ENCODE assay signal across 9 cellular contexts in genomic region chr6:31888281-31889258, GRCh38. TPM values are rescaled to one million over a fixed set of nuclear protein-coding genes. Genes with fewer than 3 reads are reported as not detected.
DNase-seq lines count a peak whose midpoint lies in the region; ATAC-seq, FAIRE-seq and TF ChIP-seq lines count a peak whose summit lies in the region.
"Had no signal": no experiment of that assay in that cellular context is flagged by ENCODE, and none has a peak within 500 bp of the region (broad histone marks: within the 10 kb centered on the region; RNA-seq: fewer than 3 reads in every experiment).

No MANE protein-coding gene starts in this region.

- H3K4me3 ChIP-seq in breast epithelium, result no peak overlapping the region

- ATAC-seq in T-helper 17 cell, result peak; percentile 48

- FAIRE-seq in GM12892 (lab: Jason Lieb, UNC) (no peak), urothelium cell line (lab: Jason Lieb, UNC) (no peak)

- H3K36me3 ChIP-seq in breast epithelium, result peaks cover 19% of the 10 kb centered on the region

- no peaks in the 10 kb centered on the region for H3K27me3 ChIP-seq in breast epithelium

- H3K27me3 Mint-ChIP-seq in T-helper 17 cell, result no peaks in the 10 kb centered on the region
- H3K27me3 Mint-ChIP-seq in mesothelial cell of epicardium (ENCODE audit: low read depth), result no peaks in the 10 kb centered on the region

- peak overlapping the region in 1 of 2 donors; percentile 19 for H3K27ac ChIP-seq in breast epithelium

- DNase-seq in GM12892 (ENCODE audit: insufficient read length) (peak; percentile 68), T-helper 17 cell (peak in 2 of 3 donors; percentile 42 to 55), breast epithelium (ENCODE audit: low spot score in 2 of 2) (no peak), mesothelial cell of epicardium (ENCODE audit: low spot score in 2 of 2, unreplicated experiment in 2 of 2) (no peak), urothelium cell line (ENCODE audit: low spot score) (peak; percentile 37), NCI-H1105 (lab: John Stamatoyannopoulos, UW) (no peak), NCI-H146 treated with DMSO at 0.1 percent for 48 hours (lab: John Stamatoyannopoulos, UW; ENCODE audit: unreplicated experiment) (no peak), islet precursor cell (no peak)

- H3K27ac Mint-ChIP-seq in T-helper 17 cell (peak overlapping the region; percentile 37), mesothelial cell of epicardium (no peak overlapping the region)

- peaks cover 5% of the 10 kb centered on the region for H3K4me1 Mint-ChIP-seq in T-helper 17 cell
- H3K4me1 Mint-ChIP-seq in mesothelial cell of epicardium, result no peaks in the 10 kb centered on the region

- H3K9me3 ChIP-seq in T-helper 17 cell (ENCODE audit: control insufficient read depth, low read length, poor library complexity, severe bottlenecking), result no peaks in the 10 kb centered on the region
- no peaks in the 10 kb centered on the region for H3K9me3 ChIP-seq in breast epithelium

- TF ChIP-seq POLR2A in GM12892 (IDR thresholded peaks at IDR 0.05; ENCODE audit: low read depth, low read length) (no peak), breast epithelium (IDR thresholded peaks at IDR 0.05) (no peak)

- TF ChIP-seq CTCF in breast epithelium (IDR thresholded peaks at IDR 0.05) (peak; percentile 18 to 36 (median 32)), mesothelial cell of epicardium (IDR thresholded peaks at IDR 0.05; ENCODE audit: unreplicated experiment) (peak; percentile 54)

- no peaks in the 10 kb centered on the region for H3K4me1 ChIP-seq in breast epithelium

- intact Hi-C loops in breast epithelium (cut with DNase I; ENCODE audit: low total_unique reads), result no loop called here

- peaks cover 9% of the 10 kb centered on the region for H3K36me3 Mint-ChIP-seq in T-helper 17 cell (ENCODE audit: low read depth)
- H3K36me3 Mint-ChIP-seq in mesothelial cell of epicardium, result peaks cover 43% of the 10 kb centered on the region

- H3K4me3 Mint-ChIP-seq in T-helper 17 cell (no peak overlapping the region), mesothelial cell of epicardium (no peak overlapping the region)

- H3K9me3 Mint-ChIP-seq in mesothelial cell of epicardium, result no peaks in the 10 kb centered on the region

RNA-seq across cellular contexts. Expression of gene EHMT2, which starts 8.9 kb away (rescaled TPM):
- polyA plus RNA-seq in GM12892 (2012; ENCODE audit: missing spikeins), result 31.3 TPM
- total RNA-seq in T-helper 17 cell (10 to 100 TPM; 40.4 to 46.2 TPM), breast epithelium (10 to 100 TPM; 34.6 to 37.5 (median 37.0) TPM), mesothelial cell of epicardium (127 to 135 TPM (median 129 TPM) in 3 replicates)

RNA-seq across cellular contexts. Expression of gene SLC44A4, which starts 9.8 kb away (rescaled TPM):
- not detected for polyA plus RNA-seq in GM12892 (2012; ENCODE audit: missing spikeins)
- total RNA-seq in T-helper 17 cell, result under 1 TPM; 0.10 to 0.13 TPM
- 10 to 100 TPM in 2 of 3 donors, under 1 TPM in 1; 0.32 to 35.4 (median 10.5) TPM for total RNA-seq in breast epithelium
- total RNA-seq in mesothelial cell of epicardium, result 0.40 to 0.94 TPM (median 0.66 TPM) in 3 replicates
- total RNA-seq: LHCN-M2 had no signal

RNA-seq across cellular contexts. Expression of gene ZBTB12, which starts 13.3 kb away (rescaled TPM):
- polyA plus RNA-seq in GM12892 (2012; ENCODE audit: missing spikeins), result 2.1 TPM
- under 1 TPM; 0.50 to 0.96 TPM for total RNA-seq in T-helper 17 cell
- total RNA-seq in breast epithelium, result 1 to 10 TPM in 2 of 3 donors, under 1 TPM in 1; 0.64 to 3.3 (median 1.9) TPM
- 35.3 to 37.1 TPM (median 35.9 TPM) in 3 replicates for total RNA-seq in mesothelial cell of epicardium

RNA-seq across cellular contexts. Expression of gene NEU1, which starts 25.9 kb away (rescaled TPM):
- 15.0 TPM for polyA plus RNA-seq in GM12892 (2012; ENCODE audit: missing spikeins)
- total RNA-seq in T-helper 17 cell (10 to 100 TPM; 27.1 to 29.6 TPM), breast epithelium (10 to 100 TPM; 44.6 to 57.3 (median 48.9) TPM), mesothelial cell of epicardium (23.2 to 24.7 TPM (median 24.4 TPM) in 3 replicates)

RNA-seq across cellular contexts. Expression of gene C2, which starts 38.9 kb away (rescaled TPM):
- polyA plus RNA-seq in GM12892 (2012; ENCODE audit: missing spikeins), result not detected
- 1 to 10 TPM in 1 of 2 donors, not detected in 1; 2.1 TPM for total RNA-seq in T-helper 17 cell
- total RNA-seq in breast epithelium, result 10 to 100 TPM; 10.2 to 54.2 (median 15.4) TPM
- 1.6 to 2.9 TPM (median 2.7 TPM) in 3 replicates for total RNA-seq in mesothelial cell of epicardium

Comparison
In these comparisons a context has a peak if more than half of its experiments do, and no peak if none do; other contexts are left out.
1. DNase-seq: peak in GM12892 (single experiment), T-helper 17 cell (2 of 3) and urothelium cell line (single experiment); none in breast epithelium (0 of 2), mesothelial cell of epicardium (0 of 2), NCI-H1105 (single experiment), NCI-H146 treated with DMSO at 0.1 percent for 48 hours (single experiment) and islet precursor cell (single experiment).